11 cellular contexts compared by ENCODE assay signal in the genomic region with DNA sequence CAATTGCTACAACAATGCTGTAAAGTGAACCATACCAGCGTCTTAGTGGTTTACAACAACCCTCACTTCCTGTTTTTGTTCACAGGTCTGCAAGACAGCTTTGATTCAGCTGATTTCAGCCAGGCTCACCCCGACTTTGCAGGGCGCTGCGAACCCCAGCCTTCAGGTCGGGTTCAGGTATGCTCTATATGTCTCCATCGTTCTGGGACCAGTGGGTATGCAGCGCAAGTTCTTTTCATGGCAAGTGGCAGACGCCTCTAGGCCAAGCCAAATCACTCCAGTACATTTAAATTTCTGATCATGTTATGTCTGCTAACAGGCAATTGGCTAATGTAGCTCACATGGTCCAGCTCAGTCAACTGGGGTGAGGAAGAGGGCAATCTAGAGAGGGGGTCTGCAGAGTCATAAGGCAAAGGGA. TPM values are rescaled to one million over a fixed set of nuclear protein-coding genes. Genes with fewer than 3 reads are reported as not detected.
DNase-seq lines count a peak whose midpoint lies in the region; ATAC-seq, FAIRE-seq and TF ChIP-seq lines count a peak whose summit lies in the region.
"Had no signal": no experiment of that assay in that cellular context is flagged by ENCODE, and none has a peak within 500 bp of the region (broad histone marks: within the 10 kb centered on the region; RNA-seq: fewer than 3 reads in every experiment).

No MANE protein-coding gene starts in this region.

- H3K4me1 Mint-ChIP-seq in activated CD4-positive, alpha-beta T cell treated with anti-CD3 and anti-CD28 coated beads, Interleukin-2, amount 10 ng/mL, durations not matched to agents 7 days and 5 days: peaks cover 16% of the 10 kb centered on the region
- peaks cover 16% of the 10 kb centered on the region for H3K4me1 Mint-ChIP-seq in activated CD4-positive, alpha-beta memory T cell treated with anti-CD3 and anti-CD28 coated beads for 36 hours (ENCODE audit: low read depth)

- no peak overlapping the region for H3K4me3 Mint-ChIP-seq in activated CD4-positive, alpha-beta T cell treated with anti-CD3 and anti-CD28 coated beads, Interleukin-2, amount 10 ng/mL, durations not matched to agents 7 days and 5 days
- no peak overlapping the region for H3K4me3 Mint-ChIP-seq in activated CD4-positive, alpha-beta memory T cell treated with anti-CD3 and anti-CD28 coated beads for 36 hours

- CTCF ChIA-PET in activated CD4-positive, alpha-beta T cell treated with anti-CD3 and anti-CD28 coated beads, Interleukin-2, amount 10 ng/mL, durations not matched to agents 7 days and 5 days (lab: Charles Lee): no interaction called here
- CTCF ChIA-PET in activated CD4-positive, alpha-beta memory T cell treated with anti-CD3 and anti-CD28 coated beads for 36 hours (lab: Charles Lee): no interaction called here

- ATAC-seq in HG03159 (IDR thresholded peaks at IDR 0.05; ENCODE audit: unreplicated experiment): peak; percentile 84
- ATAC-seq in psoas muscle: no peak
- ATAC-seq: pancreas had no signal

- intact Hi-C loops in activated CD4-positive, alpha-beta memory T cell treated with anti-CD3 and anti-CD28 coated beads for 36 hours (cut with micrococcal nuclease): no loop called here
- intact Hi-C loops in psoas muscle (cut with DNase I): loop anchor here in 1 of 2 donors (5.0 kb wide), 1 partner anchor 34 kb away; no protein-coding TSS in a partner anchor

- H3K4me1 ChIP-seq in small intestine (ENCODE audit: control insufficient read depth in 2 of 2, insufficient read depth in 1 of 2, low read depth in 1 of 2, low read length in 1 of 2): no peaks in the 10 kb centered on the region
- peaks cover 4% of the 10 kb centered on the region for H3K4me1 ChIP-seq in psoas muscle
- H3K4me1 ChIP-seq: pancreas had no signal

- H3K27me3 ChIP-seq in small intestine (ENCODE audit: control insufficient read depth in 2 of 2, insufficient read depth in 2 of 2, low read length in 2 of 2): no peaks in the 10 kb centered on the region
- no peaks in the 10 kb centered on the region for H3K27me3 ChIP-seq in psoas muscle (ENCODE audit: insufficient read depth in 3 of 3, low read length in 2 of 3)
- H3K27me3 ChIP-seq: pancreas had no signal

- no peak for TF ChIP-seq CTCF in psoas muscle (IDR thresholded peaks at IDR 0.05)

- 60 to 67% (median 61%) methylated on average over 8 of the region's 8 CpGs for WGBS in small intestine, 3 donors
- 80 to 85% (median 84%) methylated on average over 8 of the region's 8 CpGs for WGBS in psoas muscle, 3 donors

- H3K4me3 ChIP-seq in small intestine (ENCODE audit: low read depth in 1 of 2, low read length in 2 of 2): no peak overlapping the region
- H3K4me3 ChIP-seq in psoas muscle: no peak overlapping the region
- H3K4me3 ChIP-seq: pancreas had no signal

- peak overlapping the region; percentile 76 for H3K27ac Mint-ChIP-seq in activated CD4-positive, alpha-beta T cell treated with anti-CD3 and anti-CD28 coated beads, Interleukin-2, amount 10 ng/mL, durations not matched to agents 7 days and 5 days
- no peak overlapping the region for H3K27ac Mint-ChIP-seq in activated CD4-positive, alpha-beta memory T cell treated with anti-CD3 and anti-CD28 coated beads for 36 hours

- H3K27me3 Mint-ChIP-seq in activated CD4-positive, alpha-beta T cell treated with anti-CD3 and anti-CD28 coated beads, Interleukin-2, amount 10 ng/mL, durations not matched to agents 7 days and 5 days: peaks cover 8% of the 10 kb centered on the region
- no peaks in the 10 kb centered on the region for H3K27me3 Mint-ChIP-seq in activated CD4-positive, alpha-beta memory T cell treated with anti-CD3 and anti-CD28 coated beads for 36 hours

- peak; percentile 33 for DNase-seq in activated CD4-positive, alpha-beta T cell treated with anti-CD3 and anti-CD28 coated beads, Interleukin-2, amount 10 ng/mL, durations not matched to agents 7 days and 5 days
- DNase-seq in activated CD4-positive, alpha-beta T cell treated with anti-CD3 and anti-CD28 coated beads for 1 hour: no peak
- DNase-seq in activated CD4-positive, alpha-beta memory T cell treated with anti-CD3 and anti-CD28 coated beads for 36 hours: peak; percentile 16
- DNase-seq in small intestine (peak; percentile 20), psoas muscle (no peak), D341Med (ENCODE audit: low spot score) (no peak), HTR-8/SVneo (ENCODE audit: insufficient read length, low spot score) (no peak)
- DNase-seq: GDM1, NCI-H1436 treated with DMSO at 0.1 percent for 48 hours, pancreas had no signal

- H3K36me3 ChIP-seq in small intestine (ENCODE audit: control insufficient read depth in 2 of 2, insufficient read depth in 2 of 2, low read length in 2 of 2): no peaks in the 10 kb centered on the region
- no peaks in the 10 kb centered on the region for H3K36me3 ChIP-seq in psoas muscle (ENCODE audit: insufficient read depth in 1 of 2, low read depth in 1 of 2)
- H3K36me3 ChIP-seq: pancreas had no signal

- FAIRE-seq in small intestine (lab: Jason Lieb, UNC) (no peak), HTR-8/SVneo (lab: Jason Lieb, UNC) (no peak)
- FAIRE-seq: pancreas had no signal

- POLR2A ChIA-PET in activated CD4-positive, alpha-beta T cell treated with anti-CD3 and anti-CD28 coated beads, Interleukin-2, amount 10 ng/mL, durations not matched to agents 7 days and 5 days (lab: Charles Lee): no interaction called here
- POLR2A ChIA-PET in activated CD4-positive, alpha-beta memory T cell treated with anti-CD3 and anti-CD28 coated beads for 36 hours (lab: Charles Lee): interaction anchor here (0.6 kb wide), 1 partner anchor 43 kb away, joined by 3 read pairs; no protein-coding TSS in a partner anchor

- H3K27ac ChIP-seq in small intestine (ENCODE audit: low read depth in 1 of 2, low read length in 1 of 2): no peak overlapping the region
- H3K27ac ChIP-seq in psoas muscle: no peak overlapping the region
- H3K27ac ChIP-seq: pancreas had no signal

- no peaks in the 10 kb centered on the region for H3K36me3 Mint-ChIP-seq in activated CD4-positive, alpha-beta T cell treated with anti-CD3 and anti-CD28 coated beads, Interleukin-2, amount 10 ng/mL, durations not matched to agents 7 days and 5 days (ENCODE audit: low read depth)
- no peaks in the 10 kb centered on the region for H3K36me3 Mint-ChIP-seq in activated CD4-positive, alpha-beta memory T cell treated with anti-CD3 and anti-CD28 coated beads for 36 hours

- H3K9me3 ChIP-seq in small intestine (ENCODE audit: control insufficient read depth, low read depth): no peaks in the 10 kb centered on the region
- H3K9me3 ChIP-seq in psoas muscle: no peaks in the 10 kb centered on the region
- H3K9me3 ChIP-seq: pancreas had no signal

- H3K9me3 Mint-ChIP-seq in activated CD4-positive, alpha-beta T cell treated with anti-CD3 and anti-CD28 coated beads, Interleukin-2, amount 10 ng/mL, durations not matched to agents 7 days and 5 days: no peaks in the 10 kb centered on the region
- no peaks in the 10 kb centered on the region for H3K9me3 Mint-ChIP-seq in activated CD4-positive, alpha-beta memory T cell treated with anti-CD3 and anti-CD28 coated beads for 36 hours

RNA-seq across cellular contexts. Expression of gene RGMA, which starts 52.4 kb away (rescaled TPM):
- total RNA-seq in activated CD4-positive, alpha-beta T cell treated with anti-CD3 and anti-CD28 coated beads, Interleukin-2, amount 10 ng/mL, durations not matched to agents 7 days and 5 days: under 1 TPM; 0.15 to 0.25 TPM
- under 1 TPM; 0.12 to 0.21 TPM for total RNA-seq in activated CD4-positive, alpha-beta memory T cell treated with anti-CD3 and anti-CD28 coated beads for 36 hours
- 10 to 100 TPM in 1 of 3 donors, 1 to 10 TPM in 1, not detected in 1; 1.1 to 15.2 TPM for polyA plus RNA-seq in small intestine
- 100 to 1,000 TPM in 2 of 4 donors, 10 to 100 TPM in 2; 45.8 to 217 (median 103) TPM for total RNA-seq in psoas muscle
- 100 to 1,000 TPM in 2 of 3 donors, 10 to 100 TPM in 1; 39.2 to 187 (median 129) TPM for polyA plus RNA-seq in psoas muscle

Comparison
In these comparisons a context has a peak if more than half of its experiments do, and no peak if none do; other contexts are left out.
1. DNase-seq: peak in activated CD4-positive, alpha-beta T cell treated with anti-CD3 and anti-CD28 coated beads, Interleukin-2, amount 10 ng/mL, durations not matched to agents 7 days and 5 days (single experiment), activated CD4-positive, alpha-beta memory T cell treated with anti-CD3 and anti-CD28 coated beads for 36 hours (single experiment) and small intestine (single experiment); none in activated CD4-positive, alpha-beta T cell treated with anti-CD3 and anti-CD28 coated beads for 1 hour (single experiment), psoas muscle (0 of 2), D341Med (single experiment) and HTR-8/SVneo (single experiment).
2. RNA of gene RGMA, which starts 52.4 kb away (total RNA-seq): 45.8 to 217 TPM in psoas muscle; 0.15 to 0.25 TPM in activated CD4-positive, alpha-beta T cell treated with anti-CD3 and anti-CD28 coated beads, Interleukin-2, amount 10 ng/mL, durations not matched to agents 7 days and 5 days and 0.12 to 0.21 TPM in activated CD4-positive, alpha-beta memory T cell treated with anti-CD3 and anti-CD28 coated beads for 36 hours; every median in the first group is over 10 times any median in the second.